Comparison of ENCODE assay signal across 8 cellular contexts in genomic region chr11:127843483-127844396, GRCh38.
DNase-seq lines count a peak whose midpoint lies in the region; ATAC-seq, FAIRE-seq and TF ChIP-seq lines count a peak whose summit lies in the region.

No MANE protein-coding gene starts in this region.

- H3K4me1 ChIP-seq in Caco-2: no peaks in the 10 kb centered on the region
- H3K4me1 ChIP-seq in hepatocyte (ENCODE audit: insufficient read depth): peaks cover 8% of the 10 kb centered on the region
- no peaks in the 10 kb centered on the region for H3K4me1 ChIP-seq in small intestine (ENCODE audit: control insufficient read depth in 2 of 2, insufficient read depth in 1 of 2, low read depth in 1 of 2, low read length in 1 of 2)

- no peaks in the 10 kb centered on the region for H3K36me3 Mint-ChIP-seq in Caco-2 (ENCODE audit: insufficient read depth, unreplicated experiment)
- no peaks in the 10 kb centered on the region for H3K36me3 Mint-ChIP-seq in activated naive CD8-positive, alpha-beta T cell treated with anti-CD3 and anti-CD28 coated beads, Interleukin-2, amount 50 U/mL, for 24 hours (ENCODE audit: low read depth)

- H3K4me3 Mint-ChIP-seq in Caco-2 (ENCODE audit: unreplicated experiment): no peak overlapping the region
- no peak overlapping the region for H3K4me3 Mint-ChIP-seq in activated naive CD8-positive, alpha-beta T cell treated with anti-CD3 and anti-CD28 coated beads, Interleukin-2, amount 50 U/mL, for 24 hours

- ATAC-seq in GM21423 (IDR thresholded peaks at IDR 0.05; ENCODE audit: unreplicated experiment) (peak; percentile 52), SK-N-SH treated with all-trans-retinoic acid at 6 μM for 48 hours (peak; percentile 82), HG03135 (IDR thresholded peaks at IDR 0.05; ENCODE audit: unreplicated experiment) (no peak)
- peak; percentile 52 for ATAC-seq in activated naive CD8-positive, alpha-beta T cell treated with anti-CD3 and anti-CD28 coated beads, Interleukin-2, amount 50 U/mL, for 24 hours

- no peaks in the 10 kb centered on the region for H3K9me3 Mint-ChIP-seq in Caco-2 (ENCODE audit: unreplicated experiment)
- H3K9me3 Mint-ChIP-seq in activated naive CD8-positive, alpha-beta T cell treated with anti-CD3 and anti-CD28 coated beads, Interleukin-2, amount 50 U/mL, for 24 hours: no peaks in the 10 kb centered on the region

- H3K27ac Mint-ChIP-seq in Caco-2 (ENCODE audit: unreplicated experiment): no peak overlapping the region
- no peak overlapping the region for H3K27ac Mint-ChIP-seq in activated naive CD8-positive, alpha-beta T cell treated with anti-CD3 and anti-CD28 coated beads, Interleukin-2, amount 50 U/mL, for 24 hours

- H3K9me2 ChIP-seq in hepatocyte (replicated peaks; ENCODE audit: insufficient read depth): no peaks in the 10 kb centered on the region

- BruUV-seq in Caco-2 (replicated peaks; lab: Mats Ljungman, UMichigan): no TSS peak

- no peaks in the 10 kb centered on the region for H3K36me3 ChIP-seq in Caco-2 (ENCODE audit: control insufficient read depth, insufficient read depth, low read length)
- no peaks in the 10 kb centered on the region for H3K36me3 ChIP-seq in hepatocyte (replicated peaks; ENCODE audit: insufficient read depth, low read depth)
- no peaks in the 10 kb centered on the region for H3K36me3 ChIP-seq in small intestine (ENCODE audit: control insufficient read depth in 2 of 2, insufficient read depth in 2 of 2, low read length in 2 of 2)

- FAIRE-seq in small intestine (lab: Jason Lieb, UNC): no peak

- H3K27me3 ChIP-seq in Caco-2 (replicated peaks; ENCODE audit: control insufficient read depth, insufficient read depth, low read length): no peaks in the 10 kb centered on the region
- H3K27me3 ChIP-seq in hepatocyte: no peaks in the 10 kb centered on the region
- H3K27me3 ChIP-seq in small intestine (ENCODE audit: control insufficient read depth in 2 of 2, insufficient read depth in 2 of 2, low read length in 2 of 2): no peaks in the 10 kb centered on the region

- H3K79me2 ChIP-seq in hepatocyte: no peaks in the 10 kb centered on the region

- TF ChIP-seq CTCF in Caco-2 (IDR thresholded peaks at IDR 0.05; ENCODE audit: insufficient read depth in 1 of 2, low read depth in 1 of 2, low read length in 1 of 2, severe bottlenecking in 1 of 2, unreplicated experiment in 1 of 2) (peak; percentile 90 to 91), LNCaP clone FGC (IDR thresholded peaks at IDR 0.05; ENCODE audit: control insufficient read depth, extremely low read depth, insufficient read depth) (peak; percentile 79), hepatocyte (IDR thresholded peaks at IDR 0.05; ENCODE audit: poor library complexity) (peak; percentile 75)

- intact Hi-C loops in Caco-2 (cut with micrococcal nuclease; ENCODE audit: unreplicated experiment): loop anchor here (1.0 to 5.0 kb wide), 2 partner anchors 99 to 178 kb away; no protein-coding TSS in a partner anchor

- H3K27me3 Mint-ChIP-seq in Caco-2 (ENCODE audit: insufficient read depth, unreplicated experiment): no peaks in the 10 kb centered on the region
- peaks cover 9% of the 10 kb centered on the region for H3K27me3 Mint-ChIP-seq in activated naive CD8-positive, alpha-beta T cell treated with anti-CD3 and anti-CD28 coated beads, Interleukin-2, amount 50 U/mL, for 24 hours

- H3K27ac ChIP-seq in hepatocyte (no peak overlapping the region), small intestine (ENCODE audit: low read depth in 1 of 2, low read length in 1 of 2) (no peak overlapping the region)

- 33% methylated on average over 12 of the region's 12 CpGs for WGBS in hepatocyte (ENCODE audit: low lambda C conversion rate, missing lambda C conversion rate)
- WGBS in small intestine, 3 donors: 36 to 39% (median 38%) methylated on average over 12 of the region's 12 CpGs

- no peaks in the 10 kb centered on the region for H3K9me3 ChIP-seq in Caco-2
- no peaks in the 10 kb centered on the region for H3K9me3 ChIP-seq in hepatocyte (ENCODE audit: low read depth)
- H3K9me3 ChIP-seq in small intestine (ENCODE audit: control insufficient read depth, low read depth): no peaks in the 10 kb centered on the region

- CTCF ChIA-PET in Caco-2 (lab: Charles Lee): interaction anchor here (0.5 to 1.2 kb wide), 9 partner anchors 16 to 1044 kb away, joined by 3 to 6 read pairs (median 3); no protein-coding TSS in a partner anchor

- H3K4me1 Mint-ChIP-seq in Caco-2 (ENCODE audit: low read depth, unreplicated experiment): no peaks in the 10 kb centered on the region
- no peaks in the 10 kb centered on the region for H3K4me1 Mint-ChIP-seq in activated naive CD8-positive, alpha-beta T cell treated with anti-CD3 and anti-CD28 coated beads, Interleukin-2, amount 50 U/mL, for 24 hours

- no peak overlapping the region for H3K4me2 ChIP-seq in hepatocyte

- POLR2A ChIA-PET in Caco-2 (lab: Charles Lee): no interaction called here

- no peak overlapping the region for H3K4me3 ChIP-seq in Caco-2 (ENCODE audit: low read depth, low read length)
- no peak overlapping the region for H3K4me3 ChIP-seq in LNCaP clone FGC (ENCODE audit: low read depth, low read length)
- no peak overlapping the region for H3K4me3 ChIP-seq in hepatocyte
- no peak overlapping the region for H3K4me3 ChIP-seq in small intestine (ENCODE audit: low read depth in 1 of 2, low read length in 2 of 2)

- no peak overlapping the region for H2AFZ ChIP-seq in hepatocyte

- DNase-seq in Caco-2 (peak; percentile 79 to 83), LNCaP clone FGC (ENCODE audit: low read depth) (peak; percentile 19), hepatocyte (ENCODE audit: low spot score) (peak; percentile 88), small intestine (peak; percentile 37)
- DNase-seq in activated naive CD8-positive, alpha-beta T cell treated with anti-CD3 and anti-CD28 coated beads, Interleukin-2, amount 50 U/mL, for 24 hours: peak; percentile 76

- no peaks in the 10 kb centered on the region for H4K20me1 ChIP-seq in hepatocyte (ENCODE audit: insufficient read depth, poor library complexity, severe bottlenecking)

TF ChIP-seq in SK-N-SH treated with all-trans-retinoic acid at 6 μM for 48 hours, 23 proteins besides CTCF, POLR2A, EP300 and RAD21 (continues in another document):
- no peak for TF ChIP-seq ZNF565 (CRISPR knock-in tag; conservative IDR thresholded peaks at IDR 0.05; ENCODE audit: low read depth)
- no peak for TF ChIP-seq ARNTL (CRISPR knock-in tag; IDR thresholded peaks at IDR 0.05; ENCODE audit: borderline replicate concordance, low read depth)
- no peak for TF ChIP-seq BACH2 (CRISPR knock-in tag; IDR thresholded peaks at IDR 0.05; ENCODE audit: borderline replicate concordance)
- no peak for TF ChIP-seq PATZ1 (CRISPR knock-in tag; IDR thresholded peaks at IDR 0.05; ENCODE audit: borderline replicate concordance)
- no peak for TF ChIP-seq OSR1 (CRISPR knock-in tag; IDR thresholded peaks at IDR 0.05)
- TF ChIP-seq TSHZ2 (CRISPR knock-in tag; IDR thresholded peaks at IDR 0.05): no peak
- TF ChIP-seq ISL1 (CRISPR knock-in tag; IDR thresholded peaks at IDR 0.05): no peak
- no peak for TF ChIP-seq POU6F1 (CRISPR knock-in tag; IDR thresholded peaks at IDR 0.05; ENCODE audit: borderline replicate concordance, low read depth)

Comparison
In these comparisons a context has a peak if more than half of its experiments do, and no peak if none do; other contexts are left out.
1. DNase-seq: peak in every context shown above with its lines; median percentile 88 in hepatocyte; 81 in Caco-2; 76 in activated naive CD8-positive, alpha-beta T cell treated with anti-CD3 and anti-CD28 coated beads, Interleukin-2, amount 50 U/mL, for 24 hours; 37 in small intestine; 19 in LNCaP clone FGC.